Comparison of ENCODE assay signal across 20 cellular contexts in genomic region chr14:31405599-31406251, GRCh38. TPM values are rescaled to one million over a fixed set of nuclear protein-coding genes. Genes with fewer than 3 reads are reported as not detected.
A peak's percentile ranks its signal among the peaks of the same experiment; 100 is the strongest.
DNase-seq lines count a peak whose midpoint lies in the region; ATAC-seq, FAIRE-seq and TF ChIP-seq lines count a peak whose summit lies in the region.
"Had no signal": no experiment of that assay in that cellular context is flagged by ENCODE, and none has a peak within 500 bp of the region (broad histone marks: within the 10 kb centered on the region; RNA-seq: fewer than 3 reads in every experiment).

No MANE protein-coding gene starts in this region.

- H4K20me1 ChIP-seq in Karpas-422 (ENCODE audit: insufficient read depth, low read depth, low read length) (no peaks in the 10 kb centered on the region), K562 (replicated peaks; ENCODE audit: control insufficient read depth, insufficient read depth, low read length) (no peaks in the 10 kb centered on the region; the same call in 1 of the 2 replicates)

- DNase-seq in HTR-8/SVneo (ENCODE audit: insufficient read length, low spot score) (no peak), Karpas-422 (no peak), K562 (ENCODE audit: extremely low read depth in 1 of 4, low spot score in 3 of 4) (peak in 1 of 4 experiments; percentile 17), mucosa of descending colon (no peak), GM20000 (ENCODE audit: low spot score) (no peak)
- no peak for DNase-seq in stimulated activated CD4-positive, alpha-beta T cell treated with anti-CD3 and anti-CD28 coated beads, Interleukin-4, amount 100 ng/mL, for 1 hour
- DNase-seq in stimulated activated CD4-positive, alpha-beta T cell treated with anti-CD3 and anti-CD28 coated beads, Interleukin-2, amount 100 ng/mL, for 24 hours: no peak
- DNase-seq: ACHN; C1 segment of cervical spinal cord; CD8-positive, alpha-beta memory T cell; DND-41; H9; KBM-7; NCI-H1105 treated with DMSO at 0.1 percent for 48 hours; NCI-H1694; NCI-H446 treated with DMSO at 0.1 percent for 48 hours; NCI-H748 treated with DMSO at 0.1 percent for 48 hours; NK-92 treated with Interleukin-12 subunit alpha and Interleukin-12 subunit beta, amount 100 ng/mL, for 24 hours; Right ventricle myocardium superior; T-helper 1 cell had no signal

- no peak overlapping the region for H3K4me3 ChIP-seq in Karpas-422 (ENCODE audit: low read length)
- H3K4me3 ChIP-seq in K562: no peak overlapping the region
- H3K4me3 ChIP-seq in mucosa of descending colon: no peak overlapping the region

- CTCF ChIA-PET in K562 (lab: Yijun Ruan, JAX; ENCODE audit: low intra/inter-chr PET ratio): no interaction called here

- no peaks in the 10 kb centered on the region for H3K9me1 ChIP-seq in K562 (ENCODE audit: control insufficient read depth, insufficient read depth, low read length)

- H3K27ac ChIP-seq in Karpas-422 (ENCODE audit: low read length) (peak overlapping the region; percentile 50), K562 (ENCODE audit: extremely low read depth, low read depth, low read length) (no peak overlapping the region)

- FAIRE-seq in HTR-8/SVneo (lab: Jason Lieb, UNC): peak; percentile 16
- FAIRE-seq in K562 (lab: Jason Lieb, UNC): no peak

- H3K79me2 ChIP-seq in Karpas-422 (ENCODE audit: low read length): peaks cover 82% of the 10 kb centered on the region
- H3K79me2 ChIP-seq in K562 (ENCODE audit: control insufficient read depth, insufficient read depth, low read length): peaks cover 17% of the 10 kb centered on the region

- no peaks in the 10 kb centered on the region for H3K9me2 ChIP-seq in Karpas-422 (replicated peaks; ENCODE audit: insufficient read depth, low read length)

- intact Hi-C loops in K562 (cut with micrococcal nuclease): no loop called here
- intact Hi-C loops in mucosa of descending colon (cut with DNase I, micrococcal nuclease): no loop called here

- H3K4me2 ChIP-seq in Karpas-422 (ENCODE audit: low read depth, low read length, poor library complexity, severe bottlenecking) (peak overlapping the region; percentile 31), K562 (ENCODE audit: insufficient read depth, low read length) (no peak overlapping the region)

- TF ChIP-seq RAD21 in K562 (CRISPR knock-in tag; conservative IDR thresholded peaks at IDR 0.05 in 1 of 2, IDR thresholded peaks at IDR 0.05 in 1 of 2): no peak

- no peak for TF ChIP-seq POLR2A in K562 (conservative IDR thresholded peaks at IDR 0.05)

- H2AFZ ChIP-seq in Karpas-422 (ENCODE audit: low read length) (no peak overlapping the region), K562 (ENCODE audit: low read depth, low read length) (no peak overlapping the region)

- POLR2A ChIA-PET in K562 (lab: Yijun Ruan, JAX): interaction anchor here (2.1 to 2.3 kb wide), 2 partner anchors 10 to 14 kb away, joined by 8 to 10 read pairs; partner anchors contain the start of gene HEATR5A

- H3K27me3 ChIP-seq in Karpas-422 (ENCODE audit: low read length) (no peaks in the 10 kb centered on the region), K562 (ENCODE audit: control insufficient read depth in 2 of 2, insufficient read depth in 2 of 2, low read length in 2 of 2) (no peaks in the 10 kb centered on the region)

- TF ChIP-seq EP300 in K562 (IDR thresholded peaks at IDR 0.05; ENCODE audit: low read length): no peak

- no TSS peak for BruUV-seq in K562 (replicated peaks; lab: Mats Ljungman, UMichigan)

- TF ChIP-seq CTCF in K562 (IDR thresholded peaks at IDR 0.05 in 2 of 3, conservative IDR thresholded peaks at IDR 0.05 in 1 of 3; ENCODE audit: insufficient read depth in 2 of 3, low read depth in 1 of 3, low read length in 3 of 3) (no peak), mucosa of descending colon (IDR thresholded peaks at IDR 0.05) (no peak), GM20000 (IDR thresholded peaks at IDR 0.05; ENCODE audit: extremely low read depth, missing control alignments) (no peak)

- H3K9ac ChIP-seq in Karpas-422 (ENCODE audit: low read length) (no peak overlapping the region), K562 (ENCODE audit: insufficient read depth in 1 of 2, low read depth in 2 of 2, low read length in 2 of 2) (no peak overlapping the region)

- H3K4me1 ChIP-seq in Karpas-422 (ENCODE audit: low read length) (peaks cover 45% of the 10 kb centered on the region), K562 (replicated peaks in 1 of 2; ENCODE audit: control insufficient read depth in 2 of 2, insufficient read depth in 2 of 2, low read length in 2 of 2) (peaks cover 0 to 3% of the 10 kb centered on the region in 2 experiments; a peak in 3 of 5 replicates), mucosa of descending colon (ENCODE audit: low read depth) (peaks cover 24% of the 10 kb centered on the region)

- in situ Hi-C loops in K562 (cut with MboI): no loop called here

- H3K9me3 ChIP-seq in Karpas-422 (ENCODE audit: low read length): no peaks in the 10 kb centered on the region
- no peaks in the 10 kb centered on the region for H3K9me3 ChIP-seq in K562 (replicated peaks; ENCODE audit: control insufficient read depth, insufficient read depth, low read depth, low read length)
- H3K9me3 ChIP-seq in mucosa of descending colon: no peaks in the 10 kb centered on the region

- H3K36me3 ChIP-seq in Karpas-422 (ENCODE audit: insufficient read depth, low read length) (peaks cover 9% of the 10 kb centered on the region; the same call in 1 of the 2 replicates), K562 (ENCODE audit: control insufficient read depth, insufficient read depth, low read length) (peaks cover 15% of the 10 kb centered on the region; the same call in 2 of the 3 replicates), mucosa of descending colon (ENCODE audit: low read depth) (no peaks in the 10 kb centered on the region)

- no peak for ATAC-seq in K562
- peak; percentile 45 for ATAC-seq in mucosa of descending colon

- 32% methylated on average over 4 of the region's 4 CpGs for WGBS in K562 (ENCODE audit: insufficient coverage, low coverage, missing lambda C conversion rate)

TF ChIP-seq in K562, 482 proteins besides CTCF, POLR2A, EP300 and RAD21 (continues in another document):
- TF ChIP-seq MAFG (tag; conservative IDR thresholded peaks at IDR 0.05) (0 out of 2 replicates have a peak, but pooled peaks have one; percentile 8), ATF3 (IDR thresholded peaks at IDR 0.05) (peak; percentile 19; the same call in 1 of the 2 replicates), ATF3 (CRISPR knock-in tag; conservative IDR thresholded peaks at IDR 0.05) (no peak), TAL1 (IDR thresholded peaks at IDR 0.05) (peak; percentile 47; the same call in 1 of the 2 replicates), ZNF589 (CRISPR knock-in tag; IDR thresholded peaks at IDR 0.05; ENCODE audit: low read depth) (no peak), ARID1B (IDR thresholded peaks at IDR 0.05) (peak; percentile 44; the same call in 1 of the 2 replicates)

RNA-seq across cellular contexts. Expression of gene HEATR5A, which starts 14.6 kb away (rescaled TPM):
- 19.3 and 47.4 TPM in 2 replicates for total RNA-seq in Karpas-422 (2014; rRNA removed; shearing (Covaris generic); ENCODE audit: low replicate concordance)
- 26.1 and 62.8 TPM in 2 replicates for total RNA-seq in K562 (2011; cell fraction: chromatin; rRNA removed; ENCODE audit: low replicate concordance)
- total RNA-seq in K562 (2011; cell fraction: nucleolus; rRNA removed): 15.3 and 18.7 TPM in 2 replicates
- total RNA-seq in K562 (2011; cell fraction: nucleoplasm; rRNA removed): 28.0 and 32.4 TPM in 2 replicates
- 8.1 and 8.4 TPM in 2 replicates for total RNA-seq in K562 (2014; rRNA removed)
- total RNA-seq in K562 (2014; rRNA removed; fragmentation: Illumina TruSeq; extraction: Trizol): 27.7 and 30.4 TPM in 2 replicates
- 17.5 and 19.3 TPM in 2 replicates for total RNA-seq in K562 (2015; rRNA removed; fragmentation: Illumina TruSeq; extraction: Trizol)
- 18.7 and 23.0 TPM in 2 replicates for total RNA-seq in K562 (2021)
- 18.4 and 23.6 TPM in 2 replicates for polyA plus RNA-seq in K562 (2011; rRNA removed)
- 6.1 and 10.2 TPM in 2 replicates for polyA plus RNA-seq in K562 (2011; cell fraction: cytosol; rRNA removed)
- polyA plus RNA-seq in K562 (2011; cell fraction: nucleus; rRNA removed): 7.7 and 8.5 TPM in 2 replicates
- polyA plus RNA-seq in K562 (2012): 8.8 and 19.2 TPM in 2 replicates
- polyA plus RNA-seq in K562 (2014; fragmentation: Illumina TruSeq; extraction: Trizol): 12.3 and 14.9 TPM in 2 replicates
- polyA plus RNA-seq in K562 (2014; fragmentation: Nextera tagmentation; extraction: Ambion mirVana): 10 to 100 TPM; 46.4 to 50.9 TPM
- polyA plus RNA-seq in K562 (2014; rRNA removed): 8.0 and 10.8 TPM in 2 replicates
- polyA minus RNA-seq in K562 (2011; rRNA and poly(A)+ RNA removed): 37.7 and 39.8 TPM in 2 replicates
- polyA minus RNA-seq in K562 (2011; cell fraction: cytosol; rRNA and poly(A)+ RNA removed): 9.1 and 10.8 TPM in 2 replicates
- 13.2 and 27.7 TPM in 2 replicates for polyA minus RNA-seq in K562 (2011; cell fraction: nucleus; rRNA and poly(A)+ RNA removed)
- total RNA-seq in mucosa of descending colon: 10 to 100 TPM; 53.3 to 80.0 (median 56.8) TPM

RNA-seq across cellular contexts. Expression of gene DTD2, which starts 51.6 kb away (rescaled TPM):
- total RNA-seq in Karpas-422 (2014; rRNA removed; shearing (Covaris generic); ENCODE audit: low replicate concordance): 54.7 and 86.1 TPM in 2 replicates
- 4.3 and 9.8 TPM in 2 replicates for total RNA-seq in K562 (2011; cell fraction: chromatin; rRNA removed; ENCODE audit: low replicate concordance)
- 8.8 and 10.3 TPM in 2 replicates for total RNA-seq in K562 (2011; cell fraction: nucleolus; rRNA removed)
- 9.5 and 18.9 TPM in 2 replicates for total RNA-seq in K562 (2011; cell fraction: nucleoplasm; rRNA removed)
- total RNA-seq in K562 (2014; rRNA removed) (24.1 and 30.5 TPM in 2 replicates), K562 (2014; rRNA removed; fragmentation: Illumina TruSeq; extraction: Trizol) (16.7 and 17.9 TPM in 2 replicates), K562 (2015; rRNA removed; fragmentation: Illumina TruSeq; extraction: Trizol) (17.0 and 18.2 TPM in 2 replicates), K562 (2021) (15.2 and 16.6 TPM in 2 replicates), mucosa of descending colon (10 to 100 TPM; 11.3 to 14.6 (median 13.4) TPM)
- polyA plus RNA-seq in K562 (2011; rRNA removed) (9.8 and 13.4 TPM in 2 replicates), K562 (2014; fragmentation: Illumina TruSeq; extraction: Trizol) (13.4 and 15.4 TPM in 2 replicates), K562 (2014; fragmentation: Nextera tagmentation; extraction: Ambion mirVana) (1 to 10 TPM; 3.8 to 4.8 TPM), K562 (2014; rRNA removed) (16.0 and 19.4 TPM in 2 replicates)
- polyA plus RNA-seq in K562 (2011; cell fraction: cytosol; rRNA removed): 15.2 and 20.1 TPM in 2 replicates
- 3.4 and 5.6 TPM in 2 replicates for polyA plus RNA-seq in K562 (2011; cell fraction: nucleus; rRNA removed)
- polyA plus RNA-seq in K562 (2012): 8.2 and 12.3 TPM in 2 replicates
- polyA minus RNA-seq in K562 (2011; rRNA and poly(A)+ RNA removed): 18.4 and 23.4 TPM in 2 replicates
- polyA minus RNA-seq in K562 (2011; cell fraction: cytosol; rRNA and poly(A)+ RNA removed): 8.7 and 14.1 TPM in 2 replicates
- polyA minus RNA-seq in K562 (2011; cell fraction: nucleus; rRNA and poly(A)+ RNA removed): 9.3 and 12.3 TPM in 2 replicates
